In genomic region chr5:145941677-145942130, GRCh38 we compare ENCODE assay signal across 1 cellular context.
TF ChIP-seq lines count a peak whose summit lies in the region.

No MANE protein-coding gene starts in this region.

TF ChIP-seq in HEK293, 187 proteins besides CTCF, POLR2A, EP300 and RAD21 (continued from another document):
- 0 out of 2 replicates have a peak, but pooled peaks have one; percentile 22 for TF ChIP-seq PRDM6 (tag by site-specific recombination; IDR thresholded peaks at IDR 0.05)
- TF ChIP-seq SP3 (tag by site-specific recombination; IDR thresholded peaks at IDR 0.05): 0 out of 2 replicates have a peak, but pooled peaks have one; percentile 15
- no peak for TF ChIP-seq ZNF2 (tag by site-specific recombination; IDR thresholded peaks at IDR 0.05)
- TF ChIP-seq OSR2 (tag by site-specific recombination; IDR thresholded peaks at IDR 0.05): peak; percentile 51; the same call in 1 of the 2 replicates
- no peak for TF ChIP-seq ZBTB44 (tag by site-specific recombination; IDR thresholded peaks at IDR 0.05)
- TF ChIP-seq, protein P1, sequence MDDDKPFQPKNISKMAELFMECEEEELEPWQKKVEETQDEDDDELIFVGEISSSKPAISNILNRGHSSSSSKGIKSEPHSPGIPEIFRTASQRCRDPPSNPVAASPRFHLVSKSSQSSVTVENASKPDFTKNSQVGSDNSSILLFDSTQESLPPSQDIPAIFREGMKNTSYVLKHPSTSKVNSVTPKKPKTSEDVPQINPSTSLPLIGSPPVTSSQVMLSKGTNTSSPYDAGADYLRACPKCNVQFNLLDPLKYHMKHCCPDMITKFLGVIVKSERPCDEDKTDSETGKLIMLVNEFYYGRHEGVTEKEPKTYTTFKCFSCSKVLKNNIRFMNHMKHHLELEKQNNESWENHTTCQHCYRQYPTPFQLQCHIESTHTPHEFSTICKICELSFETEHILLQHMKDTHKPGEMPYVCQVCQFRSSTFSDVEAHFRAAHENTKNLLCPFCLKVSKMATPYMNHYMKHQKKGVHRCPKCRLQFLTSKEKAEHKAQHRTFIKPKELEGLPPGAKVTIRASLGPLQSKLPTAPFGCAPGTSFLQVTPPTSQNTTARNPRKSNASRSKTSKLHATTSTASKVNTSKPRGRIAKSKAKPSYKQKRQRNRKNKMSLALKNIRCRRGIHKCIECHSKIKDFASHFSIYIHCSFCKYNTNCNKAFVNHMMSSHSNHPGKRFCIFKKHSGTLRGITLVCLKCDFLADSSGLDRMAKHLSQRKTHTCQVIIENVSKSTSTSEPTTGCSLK (tag by site-specific recombination; IDR thresholded peaks at IDR 0.05): no peak
- no peak for TF ChIP-seq ZFP41 (tag by site-specific recombination; IDR thresholded peaks at IDR 0.05; ENCODE audit: borderline replicate concordance)
- peak; percentile 35; the same call in 1 of the 2 replicates for TF ChIP-seq PATZ1 (tag by site-specific recombination; IDR thresholded peaks at IDR 0.05)
- TF ChIP-seq, protein P2, sequence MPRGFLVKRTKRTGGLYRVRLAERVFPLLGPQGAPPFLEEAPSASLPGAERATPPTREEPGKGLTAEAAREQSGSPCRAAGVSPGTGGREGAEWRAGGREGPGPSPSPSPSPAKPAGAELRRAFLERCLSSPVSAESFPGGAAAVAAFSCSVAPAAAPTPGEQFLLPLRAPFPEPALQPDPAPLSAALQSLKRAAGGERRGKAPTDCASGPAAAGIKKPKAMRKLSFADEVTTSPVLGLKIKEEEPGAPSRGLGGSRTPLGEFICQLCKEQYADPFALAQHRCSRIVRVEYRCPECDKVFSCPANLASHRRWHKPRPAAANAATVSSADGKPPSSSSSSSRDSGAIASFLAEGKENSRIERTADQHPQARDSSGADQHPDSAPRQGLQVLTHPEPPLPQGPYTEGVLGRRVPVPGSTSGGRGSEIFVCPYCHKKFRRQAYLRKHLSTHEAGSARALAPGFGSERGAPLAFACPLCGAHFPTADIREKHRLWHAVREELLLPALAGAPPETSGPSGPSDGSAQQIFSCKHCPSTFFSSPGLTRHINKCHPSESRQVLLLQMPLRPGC (tag by site-specific recombination; IDR thresholded peaks at IDR 0.05): peak; percentile 76; the same call in 1 of the 2 replicates
